ENCODE assay signal across 22 cellular contexts in genomic region chr18:43735570-43735969, GRCh38.
DNase-seq lines count a peak whose midpoint lies in the region; ATAC-seq, FAIRE-seq and TF ChIP-seq lines count a peak whose summit lies in the region.
"Had no signal": no experiment of that assay in that cellular context is flagged by ENCODE, and none has a peak within 500 bp of the region (broad histone marks: within the 10 kb centered on the region; RNA-seq: fewer than 3 reads in every experiment).

No MANE protein-coding gene starts in this region.

- FAIRE-seq in HepG2 (lab: Jason Lieb, UNC) (no peak), H1 (lab: Jason Lieb, UNC) (no peak)
- FAIRE-seq: A549, GM12892, GM18507, HTR-8/SVneo had no signal

- in situ Hi-C loops in HepG2 (cut with HindIII; ENCODE audit: extremely low pct_ligation_motif_present, low pct_unique_long_range_greater_than_20kb): no loop called here

- no peak overlapping the region for H3K23ac ChIP-seq in H1 (ENCODE audit: insufficient read length)
- H3K23ac ChIP-seq in neuronal stem cell (ENCODE audit: low read depth, low read length, poor library complexity): no peak overlapping the region

- H3K4ac ChIP-seq in H1 (replicated peaks; ENCODE audit: insufficient read length, low read depth, low read length) (no peak overlapping the region), neuronal stem cell (ENCODE audit: low read length) (no peak overlapping the region)

- H2BK12ac ChIP-seq in H1 (ENCODE audit: low read depth, low read length) (no peak overlapping the region), neuronal stem cell (ENCODE audit: low read length) (no peak overlapping the region)

- no peak overlapping the region for H2BK5ac ChIP-seq in H1 (ENCODE audit: low read depth, low read length)
- H2BK5ac ChIP-seq in neuronal stem cell (ENCODE audit: low read length): no peak overlapping the region

- no peak overlapping the region for H4K5ac ChIP-seq in H1 (ENCODE audit: insufficient read length, low read depth, low read length)

- peaks cover 18% of the 10 kb centered on the region for H3K9me3 Mint-ChIP-seq in activated naive CD4-positive, alpha-beta T cell treated with anti-CD3 and anti-CD28 coated beads for 36 hours

- H2BK15ac ChIP-seq in H1 (ENCODE audit: low read length): no peak overlapping the region
- no peak overlapping the region for H2BK15ac ChIP-seq in neuronal stem cell (ENCODE audit: low read length)

- H3K56ac ChIP-seq in H1 (replicated peaks; ENCODE audit: insufficient read length, low read depth, low read length): no peak overlapping the region

- H3K4me2 ChIP-seq in HepG2 (ENCODE audit: low read depth, low read length) (no peak overlapping the region), H1 (ENCODE audit: insufficient read depth in 1 of 2, low read depth in 2 of 2, low read length in 2 of 2) (no peak overlapping the region), neuronal stem cell (ENCODE audit: insufficient read depth, low read length, poor library complexity, severe bottlenecking) (no peak overlapping the region)
- H3K4me2 ChIP-seq: A549, BLaER1 had no signal

- H3K27me3 Mint-ChIP-seq in activated naive CD4-positive, alpha-beta T cell treated with anti-CD3 and anti-CD28 coated beads for 36 hours (ENCODE audit: low read depth): no peaks in the 10 kb centered on the region
- H3K27me3 Mint-ChIP-seq: CD4-positive, alpha-beta memory T cell; IgD-negative memory B cell had no signal

- no peak overlapping the region for H3K18ac ChIP-seq in H1 (ENCODE audit: extremely low read depth, low read length)
- no peak overlapping the region for H3K18ac ChIP-seq in neuronal stem cell (ENCODE audit: low read length)

- DNase-seq in HepG2 (ENCODE audit: low spot score): no peak
- no peak for DNase-seq in right lobe of liver
- DNase-seq in H1 (ENCODE audit: low read depth in 1 of 2, low spot score in 2 of 2): no peak
- DNase-seq in neuronal stem cell (ENCODE audit: low spot score): no peak
- no peak for DNase-seq in glomerular visceral epithelial cell (ENCODE audit: extremely low spot score)
- DNase-seq in activated naive CD4-positive, alpha-beta T cell treated with anti-CD3 and anti-CD28 coated beads for 36 hours: no peak
- DNase-seq: CD4-positive, alpha-beta memory T cell; DMS153; DMS79; GDM1; GOT3; KBM-7 had no signal

- no peak overlapping the region for H2BK20ac ChIP-seq in H1 (ENCODE audit: low read length)

- H3K27ac ChIP-seq in HepG2 (ENCODE audit: extremely low read length, insufficient read depth, low read length) (no peak overlapping the region), right lobe of liver (no peak overlapping the region), H1 (ENCODE audit: low read depth, low read length) (no peak overlapping the region), neuronal stem cell (replicated peaks; ENCODE audit: low read length) (no peak overlapping the region)
- H3K27ac ChIP-seq: 22Rv1, A549, BLaER1 had no signal

- no peak overlapping the region for H3K4me3 ChIP-seq in HepG2 (replicated peaks in 1 of 3; ENCODE audit: insufficient read depth in 1 of 3, low read depth in 2 of 3, low read length in 3 of 3)
- no peak overlapping the region for H3K4me3 ChIP-seq in right lobe of liver
- H3K4me3 ChIP-seq in H1 (ENCODE audit: extremely low read depth in 1 of 4, insufficient read depth in 2 of 4, low read depth in 3 of 4, low read length in 4 of 4): no peak overlapping the region
- no peak overlapping the region for H3K4me3 ChIP-seq in neuronal stem cell (ENCODE audit: low read length in 2 of 2)
- H3K4me3 ChIP-seq: A549, BLaER1, HAP-1 had no signal

- H3K14ac ChIP-seq in H1 (ENCODE audit: insufficient read length) (no peak overlapping the region), neuronal stem cell (ENCODE audit: low read length) (no peak overlapping the region)

- H3K23me2 ChIP-seq in H1 (ENCODE audit: low read depth, low read length): no peaks in the 10 kb centered on the region

- H2AK5ac ChIP-seq in H1 (ENCODE audit: low read depth, low read length): no peak overlapping the region
- no peak overlapping the region for H2AK5ac ChIP-seq in neuronal stem cell (ENCODE audit: low read depth, low read length)

- POLR2A ChIA-PET in HepG2 (lab: Yijun Ruan, JAX): no interaction called here
- POLR2A ChIA-PET in H1 (lab: Charles Lee; ENCODE audit: partially characterized antibody): no interaction called here

- TF ChIP-seq POLR2A in HepG2 (IDR thresholded peaks at IDR 0.05; ENCODE audit: insufficient read depth in 1 of 2, low read depth in 2 of 2, low read length in 2 of 2) (no peak), right lobe of liver (IDR thresholded peaks at IDR 0.05) (no peak), H1 (IDR thresholded peaks at IDR 0.05; ENCODE audit: control extremely low read depth in 1 of 2, low read depth in 2 of 2, low read length in 2 of 2) (no peak)

- H4K8ac ChIP-seq in H1 (ENCODE audit: extremely low read depth, insufficient read depth, low read length) (no peak overlapping the region), neuronal stem cell (ENCODE audit: low read depth, low read length) (no peak overlapping the region)

- CTCF ChIA-PET in HepG2 (lab: Yijun Ruan, JAX; ENCODE audit: low intra/inter-chr PET ratio, low total read pairs): no interaction called here
- CTCF ChIA-PET in H1 (lab: Charles Lee; ENCODE audit: partially characterized antibody): no interaction called here
- CTCF ChIA-PET in activated naive CD4-positive, alpha-beta T cell treated with anti-CD3 and anti-CD28 coated beads for 36 hours (lab: Charles Lee): no interaction called here

- no peaks in the 10 kb centered on the region for H3K36me3 ChIP-seq in HepG2 (replicated peaks in 1 of 2; ENCODE audit: control insufficient read depth in 1 of 2, insufficient read depth in 2 of 2, low read length in 2 of 2)
- no peaks in the 10 kb centered on the region for H3K36me3 ChIP-seq in right lobe of liver
- H3K36me3 ChIP-seq in H1 (ENCODE audit: control insufficient read depth in 2 of 4, insufficient read depth in 4 of 4, low read length in 3 of 4): no peaks in the 10 kb centered on the region; a peak in 2 of 8 replicates
- no peaks in the 10 kb centered on the region for H3K36me3 ChIP-seq in neuronal stem cell (replicated peaks in 1 of 2; ENCODE audit: control insufficient read depth in 2 of 2, insufficient read depth in 2 of 2, low read length in 2 of 2)
- H3K36me3 ChIP-seq: BLaER1, HAP-1 had no signal

- H3K4me1 ChIP-seq in HepG2 (ENCODE audit: insufficient read depth, low read length) (no peaks in the 10 kb centered on the region), right lobe of liver (no peaks in the 10 kb centered on the region), H1 (replicated peaks in 1 of 4; ENCODE audit: control insufficient read depth in 3 of 4, insufficient read depth in 4 of 4, low read length in 3 of 4) (no peaks in the 10 kb centered on the region), neuronal stem cell (ENCODE audit: control insufficient read depth in 2 of 2, insufficient read depth in 1 of 2, low read depth in 1 of 2, low read length in 2 of 2) (no peaks in the 10 kb centered on the region)
- H3K4me1 ChIP-seq: A549, BLaER1, HAP-1 had no signal

- no peak for ATAC-seq in HepG2
- ATAC-seq in right lobe of liver: no peak
- ATAC-seq in HG03432 (IDR thresholded peaks at IDR 0.05; ENCODE audit: unreplicated experiment): no peak
- ATAC-seq: A549 had no signal

- no peak overlapping the region for H3K9ac ChIP-seq in HepG2 (ENCODE audit: insufficient read depth, low read depth, low read length)
- no peak overlapping the region for H3K9ac ChIP-seq in H1 (replicated peaks in 1 of 4; ENCODE audit: extremely low read depth in 1 of 4, low read depth in 3 of 4, low read length in 3 of 4)
- H3K9ac ChIP-seq in neuronal stem cell (ENCODE audit: low read depth, low read length, poor library complexity): no peak overlapping the region
- H3K9ac ChIP-seq: BLaER1 had no signal

- H3K9me3 ChIP-seq in HepG2 (ENCODE audit: low read length) (peaks cover 62% of the 10 kb centered on the region), right lobe of liver (no peaks in the 10 kb centered on the region), H1 (ENCODE audit: insufficient read depth in 2 of 2, low read depth in 1 of 2, low read length in 1 of 2) (no peaks in the 10 kb centered on the region), neuronal stem cell (replicated peaks in 1 of 2; ENCODE audit: control insufficient read depth in 2 of 2, insufficient read depth in 1 of 2, low read depth in 1 of 2, low read length in 2 of 2) (peaks cover 1 to 3% of the 10 kb centered on the region in 2 donors)
- H3K9me3 ChIP-seq: A549, HAP-1 had no signal

- TF ChIP-seq CTCF in HepG2 (CRISPR knock-in tag; IDR thresholded peaks at IDR 0.05) (no peak), right lobe of liver (IDR thresholded peaks at IDR 0.05) (no peak), H1 (IDR thresholded peaks at IDR 0.05; ENCODE audit: control extremely low read depth in 1 of 3, insufficient read depth in 1 of 3, low read depth in 1 of 3, low read length in 3 of 3) (no peak)

- intact Hi-C loops in HepG2 (cut with micrococcal nuclease; ENCODE audit: unreplicated experiment): no loop called here
- intact Hi-C loops in right lobe of liver (cut with DNase I): no loop called here
- intact Hi-C loops in activated naive CD4-positive, alpha-beta T cell treated with anti-CD3 and anti-CD28 coated beads for 36 hours (cut with micrococcal nuclease): no loop called here

- no TSS peak for BruUV-seq in HepG2 (replicated peaks; lab: Mats Ljungman, UMichigan)

- no peak overlapping the region for H3K27ac Mint-ChIP-seq in activated naive CD4-positive, alpha-beta T cell treated with anti-CD3 and anti-CD28 coated beads for 36 hours
- H3K27ac Mint-ChIP-seq: CD14-positive monocyte; CD4-positive, alpha-beta memory T cell; IgD-negative memory B cell had no signal

- H2BK120ac ChIP-seq in H1 (replicated peaks; ENCODE audit: low read depth, low read length) (no peak overlapping the region), neuronal stem cell (ENCODE audit: low read depth, low read length) (no peak overlapping the region)

- TF ChIP-seq RAD21 in HepG2 (CRISPR knock-in tag; IDR thresholded peaks at IDR 0.05) (no peak), H1 (IDR thresholded peaks at IDR 0.05 in 1 of 2, conservative IDR thresholded peaks at IDR 0.05 in 1 of 2; ENCODE audit: low read depth in 2 of 2, low read length in 2 of 2) (no peak)

- no peaks in the 10 kb centered on the region for H3K79me2 ChIP-seq in HepG2 (ENCODE audit: insufficient read depth, low read length)
- no peaks in the 10 kb centered on the region for H3K79me2 ChIP-seq in H1 (ENCODE audit: control insufficient read depth in 1 of 2, insufficient read depth in 2 of 2, low read length in 2 of 2)

- H3K79me1 ChIP-seq in H1 (ENCODE audit: low read depth, low read length) (no peaks in the 10 kb centered on the region), neuronal stem cell (ENCODE audit: low read depth, low read length) (no peaks in the 10 kb centered on the region)

- no peaks in the 10 kb centered on the region for H3K27me3 ChIP-seq in HepG2 (ENCODE audit: control insufficient read depth in 1 of 2, insufficient read depth in 2 of 2, low read length in 2 of 2)
- no peaks in the 10 kb centered on the region for H3K27me3 ChIP-seq in right lobe of liver
- H3K27me3 ChIP-seq in H1 (replicated peaks in 1 of 4; ENCODE audit: control insufficient read depth in 3 of 4, extremely low read depth in 1 of 4, insufficient read depth in 3 of 4, low read length in 3 of 4): no peaks in the 10 kb centered on the region
- no peaks in the 10 kb centered on the region for H3K27me3 ChIP-seq in neuronal stem cell (ENCODE audit: control insufficient read depth in 3 of 3, insufficient read depth in 3 of 3, low read depth in 1 of 3, low read length in 3 of 3)
- H3K27me3 ChIP-seq: BLaER1 had no signal

- no peaks in the 10 kb centered on the region for H3K36me3 Mint-ChIP-seq in activated naive CD4-positive, alpha-beta T cell treated with anti-CD3 and anti-CD28 coated beads for 36 hours (ENCODE audit: low read depth)
- H3K36me3 Mint-ChIP-seq: CD14-positive monocyte; CD4-positive, alpha-beta memory T cell had no signal

- H4K20me1 ChIP-seq in HepG2 (ENCODE audit: insufficient read depth, low read length) (no peaks in the 10 kb centered on the region), H1 (replicated peaks in 1 of 2; ENCODE audit: control insufficient read depth in 1 of 2, insufficient read depth in 2 of 2, low read length in 2 of 2) (no peaks in the 10 kb centered on the region)
- H4K20me1 ChIP-seq: BLaER1 had no signal

- TF ChIP-seq EP300 in HepG2 (IDR thresholded peaks at IDR 0.05; ENCODE audit: low read depth in 2 of 2, low read length in 2 of 2) (no peak), HepG2 (CRISPR knock-in tag; IDR thresholded peaks at IDR 0.05; ENCODE audit: borderline replicate concordance) (no peak), H1 (IDR thresholded peaks at IDR 0.05; ENCODE audit: borderline replicate concordance in 1 of 2, low read depth in 2 of 2, low read length in 2 of 2) (no peak)

- H4K91ac ChIP-seq in H1 (replicated peaks; ENCODE audit: insufficient read length, low read length) (no peak overlapping the region), neuronal stem cell (ENCODE audit: low read depth, low read length, poor library complexity) (no peak overlapping the region)

- WGBS in HepG2 (ENCODE audit: low lambda C conversion rate): 0% methylated on average over 2 of the region's 2 CpGs
- WGBS in right lobe of liver (ENCODE audit: insufficient coverage, low coverage, low lambda C conversion rate, missing lambda C conversion rate): 31% methylated on average over 2 of the region's 2 CpGs
- 83% methylated on average over 2 of the region's 2 CpGs; no CpG with 5 or more reads in 1 of the 2 experiments for WGBS in H1 (ENCODE audit: extremely low coverage in 1 of 2, insufficient coverage in 1 of 2, insufficient read length in 1 of 2, insufficient replicate concordance in 2 of 2, low coverage in 1 of 2, low lambda C conversion rate in 2 of 2, missing lambda C conversion rate in 1 of 2), 2 experiments
- no CpG with 5 or more reads among the region's 2 CpGs for WGBS in neuronal stem cell (ENCODE audit: extremely low coverage in 2 of 2, insufficient read length in 2 of 2, insufficient replicate concordance in 1 of 2), 2 donors

- no peak overlapping the region for H3K4me3 Mint-ChIP-seq in activated naive CD4-positive, alpha-beta T cell treated with anti-CD3 and anti-CD28 coated beads for 36 hours
- H3K4me3 Mint-ChIP-seq: CD14-positive monocyte; CD4-positive, alpha-beta memory T cell had no signal

- H2AFZ ChIP-seq in HepG2 (ENCODE audit: low read length): no peak overlapping the region
- H2AFZ ChIP-seq in H1 (ENCODE audit: low read length): no peak overlapping the region
- H2AFZ ChIP-seq in neuronal stem cell (ENCODE audit: low read length): peak overlapping the region; percentile 64

- no peaks in the 10 kb centered on the region for H3K4me1 Mint-ChIP-seq in activated naive CD4-positive, alpha-beta T cell treated with anti-CD3 and anti-CD28 coated beads for 36 hours (ENCODE audit: low read depth)
- H3K4me1 Mint-ChIP-seq: CD14-positive monocyte; CD4-positive, alpha-beta memory T cell; IgD-negative memory B cell had no signal

Comparison
In these comparisons a context has a peak if more than half of its experiments do, and no peak if none do; other contexts are left out.
1. Of the 41 proteins assayed by ChIP-seq in both HepG2 and H1: peak only in HepG2: none; only in H1: SRF; in both: none; in neither: 39; mixed calls (peak in some experiments, not most) for 1.